ENCODE assay signal across 13 cellular contexts in the genomic region with DNA sequence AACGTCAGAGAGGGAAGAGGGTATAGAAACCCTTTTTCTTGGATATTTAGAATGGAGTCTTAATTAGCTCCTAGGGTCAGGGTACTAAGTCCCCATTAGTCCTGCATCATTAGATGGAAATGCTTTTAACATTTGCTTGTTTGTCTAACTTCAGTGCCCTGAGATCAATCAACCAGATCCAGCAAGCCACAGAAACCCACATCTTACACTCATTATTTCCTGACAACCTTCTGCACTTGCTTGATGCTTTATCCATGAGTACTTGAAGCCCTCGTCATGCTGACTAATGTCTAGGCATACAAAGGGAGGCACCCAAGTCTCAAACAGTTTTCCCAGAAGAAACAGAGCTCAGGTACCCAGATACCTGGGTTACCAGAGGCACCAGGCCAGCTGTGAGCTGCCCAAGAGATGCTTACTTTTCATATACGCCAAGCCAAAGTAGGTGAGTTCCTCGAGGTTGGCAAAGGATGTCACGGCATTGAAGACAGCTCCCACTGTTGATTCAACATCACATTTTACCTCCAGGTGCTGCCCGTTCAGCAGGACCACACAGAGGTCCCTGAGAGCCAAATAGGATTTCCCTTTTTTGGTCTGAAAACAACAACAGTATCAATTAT.
A peak's percentile ranks its signal among the peaks of the same experiment; 100 is the strongest.
DNase-seq lines count a peak whose midpoint lies in the region; ATAC-seq and FAIRE-seq lines count a peak whose summit lies in the region.
"Had no signal": no experiment of that assay in that cellular context is flagged by ENCODE, and none has a peak within 500 bp of the region (broad histone marks: within the 10 kb centered on the region; RNA-seq: fewer than 3 reads in every experiment).

No MANE protein-coding gene starts in this region.

- ATAC-seq in GM18498 (IDR thresholded peaks at IDR 0.05; ENCODE audit: unreplicated experiment) (peak; percentile 82), GM21367 (IDR thresholded peaks at IDR 0.05; ENCODE audit: unreplicated experiment) (peak; percentile 62), HG03066 (IDR thresholded peaks at IDR 0.05; ENCODE audit: low read depth, unreplicated experiment) (peak; percentile 60)

- FAIRE-seq in RCC 7860 (lab: Jason Lieb, UNC), result peak; percentile 53
- FAIRE-seq: astrocyte had no signal

- DNase-seq in RCC 7860 (ENCODE audit: low spot score) (peak; percentile 51), COLO829 (ENCODE audit: low spot score) (no peak), AG20443 (ENCODE audit: low spot score) (no peak), HUDEP-2 (lab: John Stamatoyannopoulos, UW; ENCODE audit: unreplicated experiment in 76 of 76) (no peak)
- no peak for DNase-seq in activated CD4-positive, alpha-beta T cell treated with anti-CD3 and anti-CD28 coated beads for 48 hours
- DNase-seq: GOT3, mesendoderm, NCI-H2171 treated with DMSO at 0.1 percent for 48 hours, SHP77 had no signal
